Comparison of ENCODE assay signal across 13 cellular contexts in genomic region chr12:3795096-3795799, GRCh38. TPM values are rescaled to one million over a fixed set of nuclear protein-coding genes. Genes with fewer than 3 reads are reported as not detected.
DNase-seq lines count a peak whose midpoint lies in the region; ATAC-seq, FAIRE-seq and TF ChIP-seq lines count a peak whose summit lies in the region.
"Had no signal": no experiment of that assay in that cellular context is flagged by ENCODE, and none has a peak within 500 bp of the region (broad histone marks: within the 10 kb centered on the region; RNA-seq: fewer than 3 reads in every experiment).

No MANE protein-coding gene starts in this region.

- H3K36me3 ChIP-seq in esophagus muscularis mucosa, result peaks cover 0 to 6% (median 2%) of the 10 kb centered on the region in 4 donors
- H3K36me3 ChIP-seq: gastrocnemius medialis, sigmoid colon, transverse colon had no signal

- TF ChIP-seq POLR2A in esophagus muscularis mucosa (IDR thresholded peaks at IDR 0.05; ENCODE audit: low read depth), result no peak

- no peak for TF ChIP-seq EP300 in esophagus muscularis mucosa (IDR thresholded peaks at IDR 0.05)

- no peak for TF ChIP-seq CTCF in esophagus muscularis mucosa (IDR thresholded peaks at IDR 0.05)

- peak; percentile 100 for DNase-seq in DMS53 treated with DMSO at 0.1 percent for 48 hours (lab: John Stamatoyannopoulos, UW; ENCODE audit: unreplicated experiment)
- DNase-seq in NCI-H146 treated with DMSO at 0.1 percent for 48 hours (lab: John Stamatoyannopoulos, UW; ENCODE audit: unreplicated experiment), result peak; percentile 83
- peak; percentile 98 for DNase-seq in NCI-H510A treated with DMSO at 0.1 percent for 48 hours (lab: John Stamatoyannopoulos, UW)
- DNase-seq in esophagus muscularis mucosa (ENCODE audit: extremely low spot score), result no peak
- no peak for DNase-seq in NCI-H226
- no peak for DNase-seq in T-helper 1 cell
- DNase-seq: activated CD4-positive, alpha-beta T cell treated with anti-CD3 and anti-CD28 coated beads, Interleukin-2, amount 50 U/mL, for 4 hours; gastrocnemius medialis; sigmoid colon; stimulated activated CD4-positive, alpha-beta T cell treated with anti-CD3 and anti-CD28 coated beads, Interleukin-4, amount 100 ng/mL, for 1 hour; transverse colon had no signal

- no peak overlapping the region for H3K27ac ChIP-seq in esophagus muscularis mucosa (replicated peaks in 1 of 4)
- H3K27ac ChIP-seq: gastrocnemius medialis, sigmoid colon, transverse colon had no signal

- 57% methylated on average over 5 of the region's 5 CpGs for WGBS in esophagus muscularis mucosa

- H3K9me3 ChIP-seq in esophagus muscularis mucosa, result no peaks in the 10 kb centered on the region
- H3K9me3 ChIP-seq: gastrocnemius medialis, sigmoid colon, transverse colon had no signal

- H3K27me3 ChIP-seq in esophagus muscularis mucosa, result no peaks in the 10 kb centered on the region
- H3K27me3 ChIP-seq: gastrocnemius medialis, sigmoid colon, transverse colon had no signal

- peak; percentile 81 for FAIRE-seq in islet of Langerhans (lab: Jason Lieb, UNC)

- H3K4me1 ChIP-seq in esophagus muscularis mucosa, result no peaks in the 10 kb centered on the region
- H3K4me1 ChIP-seq: sigmoid colon, transverse colon had no signal

- intact Hi-C loops in esophagus muscularis mucosa (cut with DNase I), result no loop called here

- ATAC-seq in GM19023 (IDR thresholded peaks at IDR 0.05; ENCODE audit: unreplicated experiment), result no peak

- H3K4me3 ChIP-seq in esophagus muscularis mucosa, result no peak overlapping the region
- H3K4me3 ChIP-seq: gastrocnemius medialis, sigmoid colon, transverse colon had no signal

RNA-seq across cellular contexts. Expression of gene CRACR2A, which starts 42.3 kb away (rescaled TPM):
- 1 to 10 TPM; 1.1 to 3.3 (median 2.8) TPM for total RNA-seq in esophagus muscularis mucosa

Comparison
In these comparisons a context has a peak if more than half of its experiments do, and no peak if none do; other contexts are left out.
1. DNase-seq: peak in DMS53 treated with DMSO at 0.1 percent for 48 hours (single experiment), NCI-H146 treated with DMSO at 0.1 percent for 48 hours (single experiment) and NCI-H510A treated with DMSO at 0.1 percent for 48 hours (single experiment); none in esophagus muscularis mucosa (single experiment), NCI-H226 (single experiment) and T-helper 1 cell (0 of 5).